ENCODE assay signal across 11 cellular contexts in the genomic region with DNA sequence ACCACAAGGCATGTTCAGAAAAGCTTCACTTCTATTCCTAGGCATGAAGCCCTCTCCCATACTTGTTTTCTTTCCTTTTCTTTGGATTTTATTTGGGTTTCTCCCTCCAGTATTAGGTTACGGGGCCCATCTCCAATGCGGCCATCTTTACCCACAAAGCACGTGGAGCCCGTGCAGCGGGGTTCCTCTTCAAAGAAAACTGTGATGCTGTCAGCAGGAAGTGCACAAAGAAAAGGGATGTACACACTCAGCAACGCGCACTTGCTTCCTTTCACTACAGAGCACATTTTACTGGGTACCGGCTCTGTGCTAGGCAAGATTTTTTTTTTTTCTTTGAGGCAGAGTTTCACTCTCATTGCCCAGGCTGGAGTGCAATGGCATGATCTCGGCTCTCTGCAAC.
DNase-seq lines count a peak whose midpoint lies in the region; ATAC-seq, FAIRE-seq and TF ChIP-seq lines count a peak whose summit lies in the region.
"Had no signal": no experiment of that assay in that cellular context is flagged by ENCODE, and none has a peak within 500 bp of the region (broad histone marks: within the 10 kb centered on the region; RNA-seq: fewer than 3 reads in every experiment).

No MANE protein-coding gene starts in this region.

- CTCF ChIA-PET in H1 (lab: Charles Lee; ENCODE audit: partially characterized antibody) = no interaction called here

- no peak overlapping the region for H3K23ac ChIP-seq in H1 (ENCODE audit: insufficient read length)

- H3K79me2 ChIP-seq in H1 (ENCODE audit: control insufficient read depth in 1 of 2, insufficient read depth in 2 of 2, low read length in 2 of 2) (no peaks in the 10 kb centered on the region), GM23338 (replicated peaks; ENCODE audit: insufficient read depth) (no peaks in the 10 kb centered on the region)

- H2AFZ ChIP-seq in H1 (ENCODE audit: low read length) = 0 out of 2 replicates have a peak overlapping the region, but pooled peaks have one; percentile 20
- H2AFZ ChIP-seq in GM23338 = no peak overlapping the region

- H2BK120ac ChIP-seq in H1 (replicated peaks; ENCODE audit: low read depth, low read length) = no peak overlapping the region

- H3K4me3 ChIP-seq in H1 (ENCODE audit: extremely low read depth in 1 of 4, insufficient read depth in 2 of 4, low read depth in 3 of 4, low read length in 4 of 4) (no peak overlapping the region), GM23338 (no peak overlapping the region)
- H3K4me3 ChIP-seq: SJCRH30 had no signal

- H3K27me3 Mint-ChIP-seq in GM23338 (ENCODE audit: insufficient read depth, low read depth, poor library complexity) = peaks cover 2% of the 10 kb centered on the region
- H3K27me3 Mint-ChIP-seq in progenitor cell of endocrine pancreas = peaks cover 10% of the 10 kb centered on the region

- H3K36me3 Mint-ChIP-seq in GM23338 (ENCODE audit: low read depth) = no peaks in the 10 kb centered on the region
- H3K36me3 Mint-ChIP-seq in progenitor cell of endocrine pancreas (ENCODE audit: insufficient read depth) = no peaks in the 10 kb centered on the region

- H3K4ac ChIP-seq in H1 (replicated peaks; ENCODE audit: insufficient read length, low read depth, low read length) = no peak overlapping the region

- no peak for FAIRE-seq in H1 (lab: Jason Lieb, UNC)
- FAIRE-seq: endometrium had no signal

- DNase-seq in KBM-7 (peak; percentile 47), H1 (ENCODE audit: low read depth in 1 of 2, low spot score in 2 of 2) (no peak), GM23338 (ENCODE audit: low spot score) (no peak), progenitor cell of endocrine pancreas (ENCODE audit: low spot score, unreplicated experiment) (no peak)
- DNase-seq in activated CD4-positive, alpha-beta T cell treated with anti-CD3 and anti-CD28 coated beads, Interleukin-2, amount 50 U/mL, for 4 hours = peak; percentile 37 to 41
- DNase-seq in stimulated activated CD4-positive, alpha-beta T cell treated with anti-CD3 and anti-CD28 coated beads, Interleukin-4, amount 100 ng/mL, for 48 hours (ENCODE audit: low read depth in 2 of 2) = peak; percentile 11 to 21
- DNase-seq: GF-D8, SJCRH30 had no signal

- H3K27me3 ChIP-seq in H1 (replicated peaks in 1 of 4; ENCODE audit: control insufficient read depth in 3 of 4, extremely low read depth in 1 of 4, insufficient read depth in 3 of 4, low read length in 3 of 4) (no peaks in the 10 kb centered on the region; a peak in 1 of 7 replicates), GM23338 (ENCODE audit: insufficient read depth) (no peaks in the 10 kb centered on the region)
- H3K27me3 ChIP-seq: SJCRH30 had no signal

- H2BK5ac ChIP-seq in H1 (ENCODE audit: low read depth, low read length) = no peak overlapping the region

- H4K8ac ChIP-seq in H1 (ENCODE audit: extremely low read depth, insufficient read depth, low read length) = no peak overlapping the region

- no peaks in the 10 kb centered on the region for H3K9me3 ChIP-seq in H1 (ENCODE audit: insufficient read depth in 2 of 2, low read depth in 1 of 2, low read length in 1 of 2)
- H3K9me3 ChIP-seq: SJCRH30 had no signal

- H3K4me3 Mint-ChIP-seq in GM23338 (no peak overlapping the region), progenitor cell of endocrine pancreas (ENCODE audit: low read depth) (no peak overlapping the region)

- no peak overlapping the region for H4K5ac ChIP-seq in H1 (ENCODE audit: insufficient read length, low read depth, low read length)

- in situ Hi-C loops in KBM-7 (cut with MboI; ENCODE audit: low pct_unique_long_range_greater_than_20kb, low sequenced_read_pairs) = no loop called here

- no peak overlapping the region for H2BK12ac ChIP-seq in H1 (ENCODE audit: low read depth, low read length)

- no peaks in the 10 kb centered on the region for H3F3A ChIP-seq in GM23338 (replicated peaks; ENCODE audit: low read depth)

- POLR2A ChIA-PET in H1 (lab: Charles Lee; ENCODE audit: partially characterized antibody) = interaction anchor here (0.6 kb wide), 1 partner anchor 13 kb away, joined by 3 read pairs; no protein-coding TSS in a partner anchor

- no peak overlapping the region for H2BK15ac ChIP-seq in H1 (ENCODE audit: low read length)

- H4K91ac ChIP-seq in H1 (replicated peaks; ENCODE audit: insufficient read length, low read length) = no peak overlapping the region

- no peak overlapping the region for H3K14ac ChIP-seq in H1 (ENCODE audit: insufficient read length)

- TF ChIP-seq CTCF in H1 (IDR thresholded peaks at IDR 0.05; ENCODE audit: control extremely low read depth in 1 of 3, insufficient read depth in 1 of 3, low read depth in 1 of 3, low read length in 3 of 3) = no peak
- TF ChIP-seq CTCF in GM23338 (conservative IDR thresholded peaks at IDR 0.05; ENCODE audit: low read depth in 2 of 2) = no peak
- TF ChIP-seq CTCF in progenitor cell of endocrine pancreas (IDR thresholded peaks at IDR 0.05; ENCODE audit: unreplicated experiment) = no peak

- H4K20me1 ChIP-seq in H1 (replicated peaks in 1 of 2; ENCODE audit: control insufficient read depth in 1 of 2, insufficient read depth in 2 of 2, low read length in 2 of 2) = no peaks in the 10 kb centered on the region
- no peaks in the 10 kb centered on the region for H4K20me1 ChIP-seq in GM23338 (replicated peaks; ENCODE audit: insufficient read depth)

- WGBS in H1 (ENCODE audit: extremely low coverage in 1 of 2, insufficient coverage in 1 of 2, insufficient read length in 1 of 2, insufficient replicate concordance in 2 of 2, low coverage in 1 of 2, low lambda C conversion rate in 2 of 2, missing lambda C conversion rate in 1 of 2), 2 experiments = 89% methylated on average over 9 of the region's 9 CpGs; no CpG with 5 or more reads in 1 of the 2 experiments

- H3K4me1 Mint-ChIP-seq in GM23338 (peaks cover 26% of the 10 kb centered on the region), progenitor cell of endocrine pancreas (ENCODE audit: low read depth) (no peaks in the 10 kb centered on the region)

- no peaks in the 10 kb centered on the region for H3K79me1 ChIP-seq in H1 (ENCODE audit: low read depth, low read length)

- ATAC-seq in GM18870 (IDR thresholded peaks at IDR 0.05; ENCODE audit: unreplicated experiment) (no peak), HG03439 (IDR thresholded peaks at IDR 0.05; ENCODE audit: unreplicated experiment) (no peak), GM23338 (no peak)

- TF ChIP-seq POLR2A in H1 (IDR thresholded peaks at IDR 0.05; ENCODE audit: control extremely low read depth in 1 of 2, low read depth in 2 of 2, low read length in 2 of 2) = no peak

- H3K18ac ChIP-seq in H1 (ENCODE audit: extremely low read depth, low read length) = no peak overlapping the region; the same call in 1 of the 2 replicates

- no peak for TF ChIP-seq EP300 in H1 (IDR thresholded peaks at IDR 0.05; ENCODE audit: borderline replicate concordance in 1 of 2, low read depth in 2 of 2, low read length in 2 of 2)

- no peak overlapping the region for H2AK5ac ChIP-seq in H1 (ENCODE audit: low read depth, low read length)

- H3K9me2 ChIP-seq in GM23338 (ENCODE audit: insufficient read depth) = no peaks in the 10 kb centered on the region

- no peaks in the 10 kb centered on the region for H3K9me3 Mint-ChIP-seq in GM23338
- H3K9me3 Mint-ChIP-seq in progenitor cell of endocrine pancreas (ENCODE audit: low read depth) = no peaks in the 10 kb centered on the region

- H3K23me2 ChIP-seq in H1 (ENCODE audit: low read depth, low read length) = no peaks in the 10 kb centered on the region

- no peak overlapping the region for H3K4me2 ChIP-seq in H1 (ENCODE audit: insufficient read depth in 1 of 2, low read depth in 2 of 2, low read length in 2 of 2)
- H3K4me2 ChIP-seq in GM23338 = no peak overlapping the region

- H3K36me3 ChIP-seq in H1 (ENCODE audit: control insufficient read depth in 2 of 4, insufficient read depth in 4 of 4, low read length in 3 of 4) (no peaks in the 10 kb centered on the region), GM23338 (ENCODE audit: insufficient read depth) (no peaks in the 10 kb centered on the region)
- H3K36me3 ChIP-seq: SJCRH30 had no signal

- H3K27ac Mint-ChIP-seq in GM23338 = no peak overlapping the region
- H3K27ac Mint-ChIP-seq in progenitor cell of endocrine pancreas = no peak overlapping the region

- no peak for TF ChIP-seq RAD21 in H1 (IDR thresholded peaks at IDR 0.05 in 1 of 2, conservative IDR thresholded peaks at IDR 0.05 in 1 of 2; ENCODE audit: low read depth in 2 of 2, low read length in 2 of 2)

- H3K27ac ChIP-seq in H1 (ENCODE audit: low read depth, low read length) (no peak overlapping the region), GM23338 (ENCODE audit: low read depth) (no peak overlapping the region)
- H3K27ac ChIP-seq: SJCRH30 had no signal

- H3K9ac ChIP-seq in H1 (replicated peaks in 1 of 4; ENCODE audit: extremely low read depth in 1 of 4, low read depth in 3 of 4, low read length in 3 of 4) = no peak overlapping the region

- no peak overlapping the region for H3K56ac ChIP-seq in H1 (replicated peaks; ENCODE audit: insufficient read length, low read depth, low read length)

- H3K4me1 ChIP-seq in H1 (replicated peaks in 1 of 4; ENCODE audit: control insufficient read depth in 3 of 4, insufficient read depth in 4 of 4, low read length in 3 of 4) (peaks cover 0 to 11% (median 7%) of the 10 kb centered on the region in 4 experiments; a peak in 4 of 7 replicates), GM23338 (ENCODE audit: insufficient read depth) (peaks cover 19% of the 10 kb centered on the region)
- H3K4me1 ChIP-seq: SJCRH30 had no signal

- H2BK20ac ChIP-seq in H1 (ENCODE audit: low read length) = no peak overlapping the region

TF ChIP-seq in H1, 55 proteins besides CTCF, POLR2A, EP300 and RAD21:
- no peak for TF ChIP-seq CBX8 (IDR thresholded peaks at IDR 0.05; ENCODE audit: borderline replicate concordance, low read depth, low read length)
- 0 out of 2 replicates have a peak, but pooled peaks have one; percentile 11 for TF ChIP-seq YY1 (IDR thresholded peaks at IDR 0.05; ENCODE audit: low read depth, low read length)

TF ChIP-seq in GM23338, 12 proteins besides CTCF, POLR2A, EP300 and RAD21 (continues in another document):
- TF ChIP-seq, protein P1, sequence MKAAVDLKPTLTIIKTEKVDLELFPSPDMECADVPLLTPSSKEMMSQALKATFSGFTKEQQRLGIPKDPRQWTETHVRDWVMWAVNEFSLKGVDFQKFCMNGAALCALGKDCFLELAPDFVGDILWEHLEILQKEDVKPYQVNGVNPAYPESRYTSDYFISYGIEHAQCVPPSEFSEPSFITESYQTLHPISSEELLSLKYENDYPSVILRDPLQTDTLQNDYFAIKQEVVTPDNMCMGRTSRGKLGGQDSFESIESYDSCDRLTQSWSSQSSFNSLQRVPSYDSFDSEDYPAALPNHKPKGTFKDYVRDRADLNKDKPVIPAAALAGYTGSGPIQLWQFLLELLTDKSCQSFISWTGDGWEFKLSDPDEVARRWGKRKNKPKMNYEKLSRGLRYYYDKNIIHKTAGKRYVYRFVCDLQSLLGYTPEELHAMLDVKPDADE (IDR thresholded peaks at IDR 0.05) = no peak
- TF ChIP-seq JUNB (IDR thresholded peaks at IDR 0.05; ENCODE audit: unreplicated experiment) = no peak

Comparison
In these comparisons a context has a peak if more than half of its experiments do, and no peak if none do; other contexts are left out.
1. DNase-seq: peak in KBM-7 (single experiment), activated CD4-positive, alpha-beta T cell treated with anti-CD3 and anti-CD28 coated beads, Interleukin-2, amount 50 U/mL, for 4 hours (2 of 2) and stimulated activated CD4-positive, alpha-beta T cell treated with anti-CD3 and anti-CD28 coated beads, Interleukin-4, amount 100 ng/mL, for 48 hours (2 of 2); none in H1 (0 of 2), GM23338 (single experiment) and progenitor cell of endocrine pancreas (single experiment).